8 cellular contexts compared by ENCODE assay signal in the genomic region with DNA sequence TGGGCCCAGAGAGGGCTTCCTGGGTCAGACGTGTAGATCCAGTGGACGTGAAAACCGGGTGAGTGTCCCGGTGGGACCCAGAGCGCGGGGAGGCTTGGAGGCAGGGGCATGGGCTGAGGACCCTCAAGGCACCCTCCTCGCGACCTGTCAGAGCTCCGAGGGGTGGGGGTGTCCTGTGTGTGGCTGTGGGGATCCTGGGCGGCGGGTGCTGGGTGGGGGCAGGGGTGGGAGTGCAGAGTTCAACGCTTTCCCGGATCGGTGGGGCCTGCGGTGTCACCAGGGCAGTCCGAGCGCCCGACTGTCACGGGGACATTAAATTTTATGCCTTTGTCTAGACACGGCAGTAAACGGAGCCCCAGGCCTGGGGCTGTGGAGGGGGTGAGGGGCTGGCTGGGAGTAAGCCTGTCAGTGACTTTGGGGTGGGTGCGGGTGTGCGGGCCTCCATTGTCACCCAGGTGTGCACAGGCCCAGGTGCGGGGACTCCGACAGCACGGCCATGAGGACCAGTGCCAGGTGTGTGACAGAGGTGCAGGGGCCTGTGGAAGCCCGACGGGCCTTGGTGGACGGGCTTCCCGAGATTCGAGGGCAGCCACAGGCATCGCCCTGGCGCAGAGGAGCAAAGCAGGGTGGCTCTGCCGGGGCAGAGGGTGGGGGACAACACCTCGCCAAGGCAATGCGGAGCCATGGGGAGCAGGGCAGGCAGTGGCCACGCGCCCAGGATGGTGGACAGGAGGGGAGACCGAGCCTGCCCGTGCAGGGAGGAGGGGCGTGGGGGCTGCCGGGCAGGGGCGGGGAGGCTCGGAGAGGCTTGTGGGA.
DNase-seq lines count a peak whose midpoint lies in the region; ATAC-seq and TF ChIP-seq lines count a peak whose summit lies in the region.

No MANE protein-coding gene starts in this region.

- H3K9me3 ChIP-seq in mucosa of stomach (ENCODE audit: control insufficient read depth, low read length), result no peaks in the 10 kb centered on the region

- H2AFZ ChIP-seq in KMS-11 (ENCODE audit: low read depth), result peak overlapping the region; percentile 94

- no peak overlapping the region for H3K27ac ChIP-seq in KMS-11

- POLR2A ChIA-PET in AG04449 (lab: Yijun Ruan, JAX), result interaction anchor here (1.0 kb wide), 1 partner anchor 35 kb away, joined by 3 read pairs; no protein-coding TSS in a partner anchor

- peak overlapping the region; percentile 68 for H3K4me2 ChIP-seq in KMS-11

- TF ChIP-seq CTCF in AG04449 (IDR thresholded peaks at IDR 0.05; ENCODE audit: insufficient read depth, low read length, missing control alignments) (no peak), KMS-11 (conservative IDR thresholded peaks at IDR 0.05; ENCODE audit: low read depth, low read length) (no peak), choroid plexus epithelial cell (conservative IDR thresholded peaks at IDR 0.05; ENCODE audit: low read depth, low read length) (no peak)

- H3K9ac ChIP-seq in KMS-11 (peak overlapping the region; percentile 71; the same call in 1 of the 2 replicates), mucosa of stomach (ENCODE audit: low read length) (peak overlapping the region; percentile 53)

- H3K27me3 ChIP-seq in KMS-11 (ENCODE audit: insufficient read depth, low read depth) (peaks cover 40% of the 10 kb centered on the region), mucosa of stomach (ENCODE audit: control insufficient read depth, insufficient read depth, low read length) (peaks cover 46% of the 10 kb centered on the region)

- H4K20me1 ChIP-seq in KMS-11 (ENCODE audit: insufficient read depth), result no peaks in the 10 kb centered on the region

- DNase-seq in AG04449 (ENCODE audit: low read depth, low spot score), result no peak
- DNase-seq in choroid plexus epithelial cell (ENCODE audit: low read depth), result no peak
- no peak for DNase-seq in DMS79 (lab: John Stamatoyannopoulos, UW)

- peaks cover 11% of the 10 kb centered on the region for H3K4me1 ChIP-seq in KMS-11 (ENCODE audit: low read depth, poor library complexity, severe bottlenecking)
- H3K4me1 ChIP-seq in mucosa of stomach (ENCODE audit: control insufficient read depth, insufficient read depth, low read length), result peaks cover 31% of the 10 kb centered on the region

- H3K4me3 ChIP-seq in AG04449 (ENCODE audit: low read depth, low read length), result peak overlapping the region; percentile 63
- H3K4me3 ChIP-seq in KMS-11 (IDR thresholded peaks at IDR 0.05; ENCODE audit: insufficient read depth, low read depth, low read length), result no peak overlapping the region
- H3K4me3 ChIP-seq in choroid plexus epithelial cell (ENCODE audit: low read depth, low read length), result peak overlapping the region; percentile 61
- H3K4me3 ChIP-seq in mucosa of stomach (ENCODE audit: low read length), result peak overlapping the region; percentile 36

- no peaks in the 10 kb centered on the region for H3K79me2 ChIP-seq in KMS-11 (ENCODE audit: insufficient read depth, low read depth)

- CTCF ChIA-PET in AG04449 (lab: Yijun Ruan, JAX), result interaction anchor here (0.8 to 1.6 kb wide), 12 partner anchors 10 to 324 kb away, joined by 3 to 16 read pairs (median 4); no protein-coding TSS in a partner anchor

- ATAC-seq in HG03457 (IDR thresholded peaks at IDR 0.05; ENCODE audit: unreplicated experiment) (no peak), HG03025 (IDR thresholded peaks at IDR 0.05; ENCODE audit: low FRiP score, unreplicated experiment) (no peak), HG02938 (IDR thresholded peaks at IDR 0.05; ENCODE audit: unreplicated experiment) (no peak)

- H3K36me3 ChIP-seq in KMS-11 (ENCODE audit: insufficient read depth) (no peaks in the 10 kb centered on the region), mucosa of stomach (ENCODE audit: control insufficient read depth, insufficient read depth, low read length) (no peaks in the 10 kb centered on the region)
